Comparison of ENCODE assay signal across 4 cellular contexts in the genomic region with DNA sequence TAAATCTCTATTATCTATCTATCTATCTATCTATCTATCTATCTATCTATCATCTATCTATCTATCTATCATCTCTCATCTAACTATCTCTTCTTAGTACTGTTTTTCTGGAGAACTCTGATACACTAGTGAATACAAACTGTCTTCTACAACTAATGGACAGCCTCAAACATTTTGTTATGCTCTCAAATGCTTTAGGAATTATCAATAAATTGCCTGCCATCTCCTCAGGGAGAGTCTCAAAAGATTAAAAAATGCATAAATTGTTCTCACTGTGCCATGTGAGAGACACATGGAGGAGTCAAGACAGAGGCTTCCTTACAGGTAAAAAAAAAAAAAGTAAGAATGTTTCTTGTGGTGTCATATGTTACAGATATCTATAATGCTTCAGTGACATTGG. TPM values are rescaled to one million over a fixed set of nuclear protein-coding genes. Genes with fewer than 3 reads are reported as not detected.
"Had no signal": no experiment of that assay in that cellular context is flagged by ENCODE, and none has a peak within 500 bp of the region (broad histone marks: within the 10 kb centered on the region; RNA-seq: fewer than 3 reads in every experiment).

A gene (plus strand): TSS at position 301 of the 400 bp plus-strand sequence. CDS start 3,163 bp downstream, outside the sequence.

- DNase-seq: GDM1, GF-D8 had no signal

- H3K4me3 ChIP-seq: GM12878 had no signal

RNA-seq across cellular contexts. Expression of the gene that starts here (rescaled TPM):
- total RNA-seq: G401, GM12878 had no signal
- polyA plus RNA-seq: GM12878 had no signal
